Comparison of ENCODE assay signal across 8 cellular contexts in genomic region chr11:78187366-78188011, GRCh38. TPM values are rescaled to one million over a fixed set of nuclear protein-coding genes. Genes with fewer than 3 reads are reported as not detected.
A peak's percentile ranks its signal among the peaks of the same experiment; 100 is the strongest.
DNase-seq lines count a peak whose midpoint lies in the region; ATAC-seq and TF ChIP-seq lines count a peak whose summit lies in the region.

No MANE protein-coding gene starts in this region.

- TF ChIP-seq POLR2A in heart left ventricle (IDR thresholded peaks at IDR 0.05) = no peak

- ATAC-seq in heart left ventricle (no peak), left ventricle myocardium superior (no peak), left lung (no peak), HG02884 (IDR thresholded peaks at IDR 0.05; ENCODE audit: unreplicated experiment) (no peak)

- no peaks in the 10 kb centered on the region for H3K27me3 ChIP-seq in heart left ventricle
- no peaks in the 10 kb centered on the region for H3K27me3 ChIP-seq in left lung
- H3K27me3 ChIP-seq in tibial artery = no peaks in the 10 kb centered on the region

- peak overlapping the region in 10 of 12 donors; percentile 82 to 95 (median 89) for H3K27ac ChIP-seq in heart left ventricle
- H3K27ac ChIP-seq in left lung = peak overlapping the region; percentile 76 to 83
- peak overlapping the region; percentile 91 to 92 for H3K27ac ChIP-seq in tibial artery

- H3K9me3 ChIP-seq in heart left ventricle (no peaks in the 10 kb centered on the region), left lung (no peaks in the 10 kb centered on the region), tibial artery (no peaks in the 10 kb centered on the region)

- H3K36me3 ChIP-seq in heart left ventricle = peaks cover 0 to 15% (median 3%) of the 10 kb centered on the region in 9 donors
- no peaks in the 10 kb centered on the region for H3K36me3 ChIP-seq in left lung
- peaks cover 0 to 6% (median 5%) of the 10 kb centered on the region in 3 donors for H3K36me3 ChIP-seq in tibial artery

- intact Hi-C loops in heart left ventricle (cut with DNase I) (loop anchor here in 7 of 10 donors (1.0 to 10.0 kb wide), 8 partner anchors 18 to 230 kb away; partner anchors contain the start of genes ALG8 (in 4 of the 7), GAB2 (in 1 of the 7) and NDUFC2 (in 1 of the 7)), left ventricle myocardium superior (cut with micrococcal nuclease) (no loop called here), left lung (cut with DNase I) (no loop called here), tibial artery (cut with DNase I; ENCODE audit: low total_unique reads) (loop anchor here (2.0 kb wide), 1 partner anchor 19 kb away; no protein-coding TSS in a partner anchor)

- H3K4me1 ChIP-seq in heart left ventricle (peaks cover 2 to 49% (median 34%) of the 10 kb centered on the region in 12 donors), left lung (peaks cover 9 to 50% of the 10 kb centered on the region in 2 donors), tibial artery (peaks cover 0 to 55% (median 50%) of the 10 kb centered on the region in 4 donors)

- DNase-seq in heart left ventricle = peak in 2 of 5 donors; percentile 3 to 14
- no peak for DNase-seq in left ventricle myocardium superior
- DNase-seq in activated naive CD8-positive, alpha-beta T cell treated with anti-CD3 and anti-CD28 coated beads, Interleukin-2, amount 50 U/mL, for 16 hours (ENCODE audit: low read depth, low spot score) = peak; percentile 54
- DNase-seq in left lung = no peak
- DNase-seq in tibial artery = no peak
- no peak for DNase-seq in DMS53 treated with DMSO at 0.1 percent for 48 hours (lab: John Stamatoyannopoulos, UW; ENCODE audit: unreplicated experiment)
- no peak for DNase-seq in NCI-H1092 treated with DMSO at 0.1 percent for 48 hours (lab: John Stamatoyannopoulos, UW)

- WGBS in heart left ventricle, 4 donors = 34 to 37% (median 36%) methylated on average over 19 of the region's 19 CpGs

- H3K4me3 ChIP-seq in heart left ventricle = peak overlapping the region; percentile 71 to 96 (median 88)
- peak overlapping the region; percentile 87 to 96 for H3K4me3 ChIP-seq in left lung
- H3K4me3 ChIP-seq in tibial artery = peak overlapping the region; percentile 81 to 85

- no peak for TF ChIP-seq CTCF in heart left ventricle (IDR thresholded peaks at IDR 0.05)
- no peak for TF ChIP-seq CTCF in left lung (IDR thresholded peaks at IDR 0.05)
- no peak for TF ChIP-seq CTCF in tibial artery (IDR thresholded peaks at IDR 0.05)

RNA-seq across cellular contexts. Expression of gene KCTD21, which starts 0.9 kb away (rescaled TPM):
- 10 to 100 TPM in 1 of 9 donors, 1 to 10 TPM in 8; 5.6 to 10.9 (median 7.2) TPM for total RNA-seq in heart left ventricle
- 1 to 10 TPM; 3.4 to 8.3 TPM for polyA plus RNA-seq in heart left ventricle
- total RNA-seq in left ventricle myocardium superior = 8.5 TPM
- 10 to 100 TPM; 11.8 to 12.0 TPM for total RNA-seq in left lung

RNA-seq across cellular contexts. Expression of gene USP35, which starts 1.2 kb away (rescaled TPM):
- total RNA-seq in heart left ventricle (1 to 10 TPM; 4.5 to 8.1 (median 5.3) TPM), left ventricle myocardium superior (4.7 TPM), left lung (1 to 10 TPM; 7.4 to 8.0 TPM)
- 1 to 10 TPM; 5.6 to 6.6 TPM for polyA plus RNA-seq in heart left ventricle

RNA-seq across cellular contexts. Expression of gene ALG8, which starts 48.1 kb away (rescaled TPM):
- total RNA-seq in heart left ventricle (10 to 100 TPM; 14.1 to 24.6 (median 17.7) TPM), left ventricle myocardium superior (12.6 TPM), left lung (10 to 100 TPM; 32.2 to 39.7 TPM)
- 10 to 100 TPM; 19.0 to 39.5 TPM for polyA plus RNA-seq in heart left ventricle

Comparison
In these comparisons a context has a peak if more than half of its experiments do, and no peak if none do; other contexts are left out.
1. intact Hi-C loops: an anchor here in heart left ventricle (1.0 to 10.0 kb wide) and tibial artery (2.0 kb wide); none called in left ventricle myocardium superior and left lung.